ENCODE assay signal across 1 cellular context in the genomic region with DNA sequence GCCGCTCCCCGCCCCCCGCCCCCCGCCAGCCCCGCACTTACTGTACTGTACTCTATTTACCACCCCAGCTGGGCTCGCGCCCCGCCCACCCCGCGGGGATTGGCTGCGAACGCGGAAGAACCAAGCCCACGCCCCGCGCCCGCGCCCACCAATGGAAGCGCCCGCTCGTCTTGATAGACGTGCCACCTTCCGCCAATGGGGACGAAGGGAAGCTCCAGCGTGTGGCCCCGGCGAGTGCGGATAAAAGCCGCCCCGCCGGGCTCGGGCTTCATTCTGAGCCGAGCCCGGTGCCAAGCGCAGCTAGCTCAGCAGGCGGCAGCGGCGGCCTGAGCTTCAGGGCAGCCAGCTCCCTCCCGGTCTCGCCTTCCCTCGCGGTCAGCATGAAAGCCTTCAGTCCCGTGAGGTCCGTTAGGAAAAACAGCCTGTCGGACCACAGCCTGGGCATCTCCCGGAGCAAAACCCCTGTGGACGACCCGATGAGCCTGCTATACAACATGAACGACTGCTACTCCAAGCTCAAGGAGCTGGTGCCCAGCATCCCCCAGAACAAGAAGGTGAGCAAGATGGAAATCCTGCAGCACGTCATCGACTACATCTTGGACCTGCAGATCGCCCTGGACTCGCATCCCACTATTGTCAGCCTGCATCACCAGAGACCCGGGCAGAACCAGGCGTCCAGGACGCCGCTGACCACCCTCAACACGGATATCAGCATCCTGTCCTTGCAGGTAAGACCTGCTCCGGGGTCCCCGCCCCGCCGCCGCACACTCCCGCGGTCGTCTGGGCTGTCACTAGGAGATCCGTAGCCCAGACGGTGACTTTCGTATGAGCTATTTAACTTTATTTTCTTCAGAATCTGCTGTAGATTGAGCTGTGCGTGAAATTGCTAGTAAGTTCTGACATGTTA.
A peak's percentile ranks its signal among the peaks of the same experiment; 100 is the strongest.
TF ChIP-seq lines count a peak whose summit lies in the region.

A gene with protein sequence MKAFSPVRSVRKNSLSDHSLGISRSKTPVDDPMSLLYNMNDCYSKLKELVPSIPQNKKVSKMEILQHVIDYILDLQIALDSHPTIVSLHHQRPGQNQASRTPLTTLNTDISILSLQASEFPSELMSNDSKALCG (plus strand): TSS at position 271 of the 907 bp plus-strand sequence. CDS start 110 bp downstream, at position 381.

TF ChIP-seq in HEK293, 187 proteins besides CTCF, POLR2A, EP300 and RAD21 (continued from another document and continues in another):
- 0 out of 2 replicates have a peak, but pooled peaks have one; percentile 12 for TF ChIP-seq HIC1 (tag by site-specific recombination; IDR thresholded peaks at IDR 0.05)
- TF ChIP-seq ZSCAN4 (tag by site-specific recombination; IDR thresholded peaks at IDR 0.05): peak; percentile 33; the same call in 1 of the 2 replicates
- TF ChIP-seq ZNF596 (tag by site-specific recombination; IDR thresholded peaks at IDR 0.05): no peak
- no peak for TF ChIP-seq FEZF1 (tag by site-specific recombination; IDR thresholded peaks at IDR 0.05)
- TF ChIP-seq ZNF184 (tag by site-specific recombination; IDR thresholded peaks at IDR 0.05): no peak
- no peak for TF ChIP-seq ZNF473 (tag by site-specific recombination; IDR thresholded peaks at IDR 0.05)
- TF ChIP-seq ZBTB21 (tag by site-specific recombination; IDR thresholded peaks at IDR 0.05): no peak
- no peak for TF ChIP-seq ZNF585B (tag by site-specific recombination; IDR thresholded peaks at IDR 0.05)
- TF ChIP-seq ZNF19 (tag by site-specific recombination; IDR thresholded peaks at IDR 0.05; ENCODE audit: low read depth): no peak
- TF ChIP-seq ZNF707 (tag by site-specific recombination; IDR thresholded peaks at IDR 0.05): no peak
- TF ChIP-seq, protein P1, sequence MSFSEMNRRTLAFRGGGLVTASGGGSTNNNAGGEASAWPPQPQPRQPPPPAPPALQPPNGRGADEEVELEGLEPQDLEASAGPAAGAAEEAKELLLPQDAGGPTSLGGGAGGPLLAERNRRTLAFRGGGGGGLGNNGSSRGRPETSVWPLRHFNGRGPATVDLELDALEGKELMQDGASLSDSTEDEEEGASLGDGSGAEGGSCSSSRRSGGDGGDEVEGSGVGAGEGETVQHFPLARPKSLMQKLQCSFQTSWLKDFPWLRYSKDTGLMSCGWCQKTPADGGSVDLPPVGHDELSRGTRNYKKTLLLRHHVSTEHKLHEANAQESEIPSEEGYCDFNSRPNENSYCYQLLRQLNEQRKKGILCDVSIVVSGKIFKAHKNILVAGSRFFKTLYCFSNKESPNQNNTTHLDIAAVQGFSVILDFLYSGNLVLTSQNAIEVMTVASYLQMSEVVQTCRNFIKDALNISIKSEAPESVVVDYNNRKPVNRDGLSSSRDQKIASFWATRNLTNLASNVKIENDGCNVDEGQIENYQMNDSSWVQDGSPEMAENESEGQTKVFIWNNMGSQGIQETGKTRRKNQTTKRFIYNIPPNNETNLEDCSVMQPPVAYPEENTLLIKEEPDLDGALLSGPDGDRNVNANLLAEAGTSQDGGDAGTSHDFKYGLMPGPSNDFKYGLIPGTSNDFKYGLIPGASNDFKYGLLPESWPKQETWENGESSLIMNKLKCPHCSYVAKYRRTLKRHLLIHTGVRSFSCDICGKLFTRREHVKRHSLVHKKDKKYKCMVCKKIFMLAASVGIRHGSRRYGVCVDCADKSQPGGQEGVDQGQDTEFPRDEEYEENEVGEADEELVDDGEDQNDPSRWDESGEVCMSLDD (tag by site-specific recombination; IDR thresholded peaks at IDR 0.05): no peak
- TF ChIP-seq ZNF777 (tag by site-specific recombination; IDR thresholded peaks at IDR 0.05; ENCODE audit: borderline replicate concordance): no peak; the same call in 1 of the 2 replicates
- no peak for TF ChIP-seq ZNF529 (tag by site-specific recombination; IDR thresholded peaks at IDR 0.05; ENCODE audit: insufficient replicate concordance)
- no peak for TF ChIP-seq ZNF155 (tag by site-specific recombination; IDR thresholded peaks at IDR 0.05)
- TF ChIP-seq ZNF518A (tag by site-specific recombination; conservative IDR thresholded peaks at IDR 0.05; ENCODE audit: low read depth): no peak
- TF ChIP-seq WT1 (tag by site-specific recombination; IDR thresholded peaks at IDR 0.05): no peak
- no peak for TF ChIP-seq ZNF211 (tag by site-specific recombination; IDR thresholded peaks at IDR 0.05; ENCODE audit: low read depth)
- TF ChIP-seq ZNF530 (tag by site-specific recombination; IDR thresholded peaks at IDR 0.05; ENCODE audit: low read depth): no peak
- no peak for TF ChIP-seq ZNF157 (tag by site-specific recombination; IDR thresholded peaks at IDR 0.05)
- no peak for TF ChIP-seq ZNF366 (tag by site-specific recombination; conservative IDR thresholded peaks at IDR 0.05)
- no peak for TF ChIP-seq ZNF548 (tag by site-specific recombination; IDR thresholded peaks at IDR 0.05)
- TF ChIP-seq ZBTB44 (tag by site-specific recombination; IDR thresholded peaks at IDR 0.05): no peak
- TF ChIP-seq ZSCAN30 (tag by site-specific recombination; IDR thresholded peaks at IDR 0.05): peak; percentile 60; the same call in 1 of the 2 replicates
- TF ChIP-seq ZNF677 (tag by site-specific recombination; IDR thresholded peaks at IDR 0.05): no peak
- TF ChIP-seq, protein P2, sequence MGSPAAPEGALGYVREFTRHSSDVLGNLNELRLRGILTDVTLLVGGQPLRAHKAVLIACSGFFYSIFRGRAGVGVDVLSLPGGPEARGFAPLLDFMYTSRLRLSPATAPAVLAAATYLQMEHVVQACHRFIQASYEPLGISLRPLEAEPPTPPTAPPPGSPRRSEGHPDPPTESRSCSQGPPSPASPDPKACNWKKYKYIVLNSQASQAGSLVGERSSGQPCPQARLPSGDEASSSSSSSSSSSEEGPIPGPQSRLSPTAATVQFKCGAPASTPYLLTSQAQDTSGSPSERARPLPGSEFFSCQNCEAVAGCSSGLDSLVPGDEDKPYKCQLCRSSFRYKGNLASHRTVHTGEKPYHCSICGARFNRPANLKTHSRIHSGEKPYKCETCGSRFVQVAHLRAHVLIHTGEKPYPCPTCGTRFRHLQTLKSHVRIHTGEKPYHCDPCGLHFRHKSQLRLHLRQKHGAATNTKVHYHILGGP (tag by site-specific recombination; IDR thresholded peaks at IDR 0.05): no peak
- TF ChIP-seq, protein P3, sequence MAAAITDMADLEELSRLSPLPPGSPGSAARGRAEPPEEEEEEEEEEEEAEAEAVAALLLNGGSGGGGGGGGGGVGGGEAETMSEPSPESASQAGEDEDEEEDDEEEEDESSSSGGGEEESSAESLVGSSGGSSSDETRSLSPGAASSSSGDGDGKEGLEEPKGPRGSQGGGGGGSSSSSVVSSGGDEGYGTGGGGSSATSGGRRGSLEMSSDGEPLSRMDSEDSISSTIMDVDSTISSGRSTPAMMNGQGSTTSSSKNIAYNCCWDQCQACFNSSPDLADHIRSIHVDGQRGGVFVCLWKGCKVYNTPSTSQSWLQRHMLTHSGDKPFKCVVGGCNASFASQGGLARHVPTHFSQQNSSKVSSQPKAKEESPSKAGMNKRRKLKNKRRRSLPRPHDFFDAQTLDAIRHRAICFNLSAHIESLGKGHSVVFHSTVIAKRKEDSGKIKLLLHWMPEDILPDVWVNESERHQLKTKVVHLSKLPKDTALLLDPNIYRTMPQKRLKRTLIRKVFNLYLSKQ (tag by site-specific recombination; IDR thresholded peaks at IDR 0.05; ENCODE audit: borderline replicate concordance): no peak
- TF ChIP-seq, protein P4, sequence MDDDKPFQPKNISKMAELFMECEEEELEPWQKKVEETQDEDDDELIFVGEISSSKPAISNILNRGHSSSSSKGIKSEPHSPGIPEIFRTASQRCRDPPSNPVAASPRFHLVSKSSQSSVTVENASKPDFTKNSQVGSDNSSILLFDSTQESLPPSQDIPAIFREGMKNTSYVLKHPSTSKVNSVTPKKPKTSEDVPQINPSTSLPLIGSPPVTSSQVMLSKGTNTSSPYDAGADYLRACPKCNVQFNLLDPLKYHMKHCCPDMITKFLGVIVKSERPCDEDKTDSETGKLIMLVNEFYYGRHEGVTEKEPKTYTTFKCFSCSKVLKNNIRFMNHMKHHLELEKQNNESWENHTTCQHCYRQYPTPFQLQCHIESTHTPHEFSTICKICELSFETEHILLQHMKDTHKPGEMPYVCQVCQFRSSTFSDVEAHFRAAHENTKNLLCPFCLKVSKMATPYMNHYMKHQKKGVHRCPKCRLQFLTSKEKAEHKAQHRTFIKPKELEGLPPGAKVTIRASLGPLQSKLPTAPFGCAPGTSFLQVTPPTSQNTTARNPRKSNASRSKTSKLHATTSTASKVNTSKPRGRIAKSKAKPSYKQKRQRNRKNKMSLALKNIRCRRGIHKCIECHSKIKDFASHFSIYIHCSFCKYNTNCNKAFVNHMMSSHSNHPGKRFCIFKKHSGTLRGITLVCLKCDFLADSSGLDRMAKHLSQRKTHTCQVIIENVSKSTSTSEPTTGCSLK (tag by site-specific recombination; IDR thresholded peaks at IDR 0.05): no peak
- TF ChIP-seq, protein P5, sequence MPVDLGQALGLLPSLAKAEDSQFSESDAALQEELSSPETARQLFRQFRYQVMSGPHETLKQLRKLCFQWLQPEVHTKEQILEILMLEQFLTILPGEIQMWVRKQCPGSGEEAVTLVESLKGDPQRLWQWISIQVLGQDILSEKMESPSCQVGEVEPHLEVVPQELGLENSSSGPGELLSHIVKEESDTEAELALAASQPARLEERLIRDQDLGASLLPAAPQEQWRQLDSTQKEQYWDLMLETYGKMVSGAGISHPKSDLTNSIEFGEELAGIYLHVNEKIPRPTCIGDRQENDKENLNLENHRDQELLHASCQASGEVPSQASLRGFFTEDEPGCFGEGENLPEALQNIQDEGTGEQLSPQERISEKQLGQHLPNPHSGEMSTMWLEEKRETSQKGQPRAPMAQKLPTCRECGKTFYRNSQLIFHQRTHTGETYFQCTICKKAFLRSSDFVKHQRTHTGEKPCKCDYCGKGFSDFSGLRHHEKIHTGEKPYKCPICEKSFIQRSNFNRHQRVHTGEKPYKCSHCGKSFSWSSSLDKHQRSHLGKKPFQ (tag by site-specific recombination; IDR thresholded peaks at IDR 0.05): no peak
- TF ChIP-seq ZXDB (tag by site-specific recombination; IDR thresholded peaks at IDR 0.05): peak; percentile 23; the same call in 1 of the 2 replicates
- no peak for TF ChIP-seq ZNF404 (tag by site-specific recombination; IDR thresholded peaks at IDR 0.05)
- TF ChIP-seq ZNF560 (tag by site-specific recombination; IDR thresholded peaks at IDR 0.05; ENCODE audit: borderline replicate concordance): no peak
- no peak for TF ChIP-seq ZNF48 (tag by site-specific recombination; IDR thresholded peaks at IDR 0.05)
